ENCODE assay signal across 22 cellular contexts in the genomic region with DNA sequence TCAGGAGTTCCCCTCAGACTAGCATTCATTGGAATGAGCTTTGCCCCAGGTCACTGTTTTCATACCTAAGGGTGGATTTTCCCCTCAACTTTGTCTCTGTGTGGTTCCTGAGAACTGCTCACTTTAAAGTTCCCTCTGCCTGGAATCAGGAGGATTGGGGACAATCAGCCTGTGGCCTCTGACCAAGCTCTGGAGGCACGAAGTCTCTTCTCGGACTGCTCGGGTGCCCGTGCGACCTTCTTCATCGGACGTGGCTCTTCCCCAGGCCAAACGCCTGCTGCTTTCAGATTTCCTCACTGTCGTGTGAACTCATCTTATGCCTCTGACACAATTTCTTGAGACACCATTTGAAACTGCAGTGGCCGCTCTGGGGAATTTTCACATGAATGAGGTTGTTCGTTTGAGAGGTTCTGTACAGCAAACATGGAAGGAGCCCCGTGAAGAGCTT.
DNase-seq lines count a peak whose midpoint lies in the region; ATAC-seq and TF ChIP-seq lines count a peak whose summit lies in the region.
"Had no signal": no experiment of that assay in that cellular context is flagged by ENCODE, and none has a peak within 500 bp of the region (broad histone marks: within the 10 kb centered on the region; RNA-seq: fewer than 3 reads in every experiment).

No MANE protein-coding gene starts in this region.

- H3K36me3 ChIP-seq in endodermal cell (ENCODE audit: control insufficient read depth, insufficient read depth, low read length): no peaks in the 10 kb centered on the region
- H3K36me3 ChIP-seq: gastroesophageal sphincter, lower lobe of right lung, prostate gland, thoracic aorta had no signal

- DNase-seq in activated CD4-positive, alpha-beta T cell treated with anti-CD3 and anti-CD28 coated beads for 36 hours: peak; percentile 13
- no peak for DNase-seq in activated CD4-positive, alpha-beta T cell treated with anti-CD3 and anti-CD28 coated beads for 1 hour
- peak; percentile 58 for DNase-seq in GM13977 (ENCODE audit: low spot score)
- peak; percentile 49 for DNase-seq in endodermal cell
- no peak for DNase-seq in SW480 (ENCODE audit: low spot score)
- DNase-seq in osteocyte (ENCODE audit: extremely low spot score, unreplicated experiment): no peak
- no peak for DNase-seq in HT-29 (ENCODE audit: low spot score)
- DNase-seq: activated CD8-positive, alpha-beta memory T cell treated with anti-CD3 and anti-CD28 coated beads, Interleukin-2, amount 50 U/mL, for 4 hours; activated naive CD4-positive, alpha-beta T cell treated with Interleukin-2 at 50 U/mL for 16 hours; DMS79; lower lobe of right lung; NCI-H1105 treated with DMSO at 0.1 percent for 48 hours; NCI-H2081; OCI-M1; stimulated activated CD4-positive, alpha-beta T cell treated with anti-CD3 and anti-CD28 coated beads, Interleukin-2, amount 100 ng/mL, for 24 hours; stimulated activated naive CD4-positive, alpha-beta T cell had no signal

- H3K36me3 Mint-ChIP-seq in activated CD4-positive, alpha-beta T cell treated with anti-CD3 and anti-CD28 coated beads for 36 hours (ENCODE audit: low read depth): no peaks in the 10 kb centered on the region
- no peaks in the 10 kb centered on the region for H3K36me3 Mint-ChIP-seq in endodermal cell (ENCODE audit: low read depth)
- H3K36me3 Mint-ChIP-seq in osteocyte (ENCODE audit: unreplicated experiment): no peaks in the 10 kb centered on the region

- in situ Hi-C loops in GM13977 (cut with MboI; ENCODE audit: low pct_unique_long_range_greater_than_20kb, low sequenced_read_pairs, unreplicated experiment): no loop called here

- H3K4me1 ChIP-seq in endodermal cell (ENCODE audit: control insufficient read depth, insufficient read depth, low read length): peaks cover 3% of the 10 kb centered on the region
- H3K4me1 ChIP-seq: lower lobe of right lung, prostate gland had no signal

- no peaks in the 10 kb centered on the region for H3K9me3 Mint-ChIP-seq in activated CD4-positive, alpha-beta T cell treated with anti-CD3 and anti-CD28 coated beads for 36 hours (ENCODE audit: low read depth)
- H3K9me3 Mint-ChIP-seq in endodermal cell (peaks cover under 1% of the 10 kb centered on the region), osteocyte (ENCODE audit: unreplicated experiment) (no peaks in the 10 kb centered on the region)

- intact Hi-C loops in activated CD4-positive, alpha-beta T cell treated with anti-CD3 and anti-CD28 coated beads for 36 hours (cut with DNase I, micrococcal nuclease): no loop called here

- no peak overlapping the region for H3K4me3 ChIP-seq in endodermal cell (ENCODE audit: low read length)
- H3K4me3 ChIP-seq: gastroesophageal sphincter, lower lobe of right lung, prostate gland, thoracic aorta had no signal

- no peak for ATAC-seq in activated CD4-positive, alpha-beta T cell treated with anti-CD3 and anti-CD28 coated beads for 36 hours
- peak; percentile 34 for ATAC-seq in HG02885 (IDR thresholded peaks at IDR 0.05; ENCODE audit: poor library complexity, unreplicated experiment)
- ATAC-seq: gastroesophageal sphincter, lower lobe of right lung, Right ventricle myocardium inferior had no signal

- H3K4me3 Mint-ChIP-seq in activated CD4-positive, alpha-beta T cell treated with anti-CD3 and anti-CD28 coated beads for 36 hours: no peak overlapping the region
- H3K4me3 Mint-ChIP-seq in endodermal cell (no peak overlapping the region), osteocyte (ENCODE audit: unreplicated experiment) (no peak overlapping the region)

- CTCF ChIA-PET in activated CD4-positive, alpha-beta T cell treated with anti-CD3 and anti-CD28 coated beads for 36 hours (lab: Charles Lee): interaction anchor here (0.6 to 1.1 kb wide), 3 partner anchors 8 to 346 kb away, joined by 3 to 7 read pairs (median 4); no protein-coding TSS in a partner anchor

- no peak for TF ChIP-seq CTCF in GM13977 (IDR thresholded peaks at IDR 0.05; ENCODE audit: extremely low read depth, insufficient read depth, missing control alignments)
- no peak for TF ChIP-seq CTCF in endodermal cell (conservative IDR thresholded peaks at IDR 0.05)
- TF ChIP-seq CTCF in osteocyte (IDR thresholded peaks at IDR 0.05): no peak

- WGBS in endodermal cell (ENCODE audit: insufficient coverage in 1 of 2, insufficient read length in 1 of 2), 2 experiments: 86 to 88% methylated on average over 12 of the region's 12 CpGs

- H3K27ac ChIP-seq in endodermal cell (ENCODE audit: low read depth, low read length): no peak overlapping the region
- H3K27ac ChIP-seq: 22Rv1, gastroesophageal sphincter, lower lobe of right lung, prostate gland, thoracic aorta had no signal

- peaks cover 7% of the 10 kb centered on the region for H3K27me3 Mint-ChIP-seq in activated CD4-positive, alpha-beta T cell treated with anti-CD3 and anti-CD28 coated beads for 36 hours
- H3K27me3 Mint-ChIP-seq in endodermal cell (ENCODE audit: insufficient read depth): no peaks in the 10 kb centered on the region
- peaks cover 10% of the 10 kb centered on the region for H3K27me3 Mint-ChIP-seq in osteocyte (ENCODE audit: unreplicated experiment)

- H3K9me3 ChIP-seq in endodermal cell (ENCODE audit: control insufficient read depth, low read length): no peaks in the 10 kb centered on the region
- H3K9me3 ChIP-seq: gastroesophageal sphincter, lower lobe of right lung, prostate gland, thoracic aorta had no signal

- no peak overlapping the region for H3K9ac ChIP-seq in endodermal cell (ENCODE audit: extremely low read depth, low read length, poor library complexity, severe bottlenecking)

- peaks cover 31% of the 10 kb centered on the region for H3K4me1 Mint-ChIP-seq in activated CD4-positive, alpha-beta T cell treated with anti-CD3 and anti-CD28 coated beads for 36 hours
- H3K4me1 Mint-ChIP-seq in endodermal cell (peaks cover 25% of the 10 kb centered on the region), osteocyte (ENCODE audit: unreplicated experiment) (peaks cover 6% of the 10 kb centered on the region)

- POLR2A ChIA-PET in activated CD4-positive, alpha-beta T cell treated with anti-CD3 and anti-CD28 coated beads for 36 hours (lab: Charles Lee): no interaction called here

- H3K27ac Mint-ChIP-seq in activated CD4-positive, alpha-beta T cell treated with anti-CD3 and anti-CD28 coated beads for 36 hours: no peak overlapping the region
- H3K27ac Mint-ChIP-seq in endodermal cell: no peak overlapping the region
- H3K27ac Mint-ChIP-seq in osteocyte (ENCODE audit: unreplicated experiment): no peak overlapping the region

- no peaks in the 10 kb centered on the region for H3K27me3 ChIP-seq in endodermal cell (ENCODE audit: control insufficient read depth, insufficient read depth, low read length, poor library complexity, severe bottlenecking)
- H3K27me3 ChIP-seq: gastroesophageal sphincter had no signal

Comparison
In these comparisons a context has a peak if more than half of its experiments do, and no peak if none do; other contexts are left out.
1. DNase-seq: peak in activated CD4-positive, alpha-beta T cell treated with anti-CD3 and anti-CD28 coated beads for 36 hours (single experiment), GM13977 (single experiment) and endodermal cell (single experiment); none in activated CD4-positive, alpha-beta T cell treated with anti-CD3 and anti-CD28 coated beads for 1 hour (single experiment), SW480 (single experiment), osteocyte (single experiment) and HT-29 (single experiment).